In genomic region chr22:49810363-49811013, GRCh38 we compare ENCODE assay signal across 16 cellular contexts. TPM values are rescaled to one million over a fixed set of nuclear protein-coding genes. Genes with fewer than 3 reads are reported as not detected.
DNase-seq lines count a peak whose midpoint lies in the region; ATAC-seq lines count a peak whose summit lies in the region.
"Had no signal": no experiment of that assay in that cellular context is flagged by ENCODE, and none has a peak within 500 bp of the region (broad histone marks: within the 10 kb centered on the region; RNA-seq: fewer than 3 reads in every experiment).

No MANE protein-coding gene starts in this region.

- CTCF ChIA-PET in activated CD4-positive, alpha-beta T cell treated with anti-CD3 and anti-CD28 coated beads, Interleukin-2, amount 10 ng/mL, durations not matched to agents 7 days and 5 days (lab: Charles Lee), result interaction anchor here (2.2 kb wide), 1 partner anchor 10 kb away, joined by 5 read pairs; no protein-coding TSS in a partner anchor
- CTCF ChIA-PET in activated CD4-positive, alpha-beta memory T cell treated with anti-CD3 and anti-CD28 coated beads for 36 hours (lab: Charles Lee), result interaction anchor here (1.2 kb wide), 1 partner anchor 43 kb away, joined by 4 read pairs; no protein-coding TSS in a partner anchor

- intact Hi-C loops in activated CD4-positive, alpha-beta memory T cell treated with anti-CD3 and anti-CD28 coated beads for 36 hours (cut with micrococcal nuclease), result no loop called here

- no peak for DNase-seq in activated CD4-positive, alpha-beta T cell treated with anti-CD3 and anti-CD28 coated beads, Interleukin-2, amount 10 ng/mL, durations not matched to agents 7 days and 5 days
- no peak for DNase-seq in activated CD4-positive, alpha-beta T cell treated with anti-CD3 and anti-CD28 coated beads for 48 hours
- DNase-seq in activated CD4-positive, alpha-beta memory T cell treated with anti-CD3 and anti-CD28 coated beads for 36 hours, result no peak
- DNase-seq in fibroblast of peridontal ligament (ENCODE audit: extremely low read depth) (peak; percentile 28), NCI-H748 treated with DMSO at 0.1 percent for 48 hours (lab: John Stamatoyannopoulos, UW) (no peak)
- DNase-seq: ACHN; activated CD4-positive, alpha-beta T cell treated with anti-CD3 and anti-CD28 coated beads, Interleukin-2, amount 50 U/mL, for 48 hours; activated naive CD4-positive, alpha-beta T cell treated with anti-CD3 and anti-CD28 coated beads, Interleukin-2, amount 10 ng/mL, durations not matched to agents 7 days and 5 days; DMS79 treated with DMSO at 0.1 percent for 48 hours; esophagus squamous epithelium; nucleus accumbens had no signal

- H3K9me3 Mint-ChIP-seq in activated CD4-positive, alpha-beta T cell treated with anti-CD3 and anti-CD28 coated beads, Interleukin-2, amount 10 ng/mL, durations not matched to agents 7 days and 5 days, result no peaks in the 10 kb centered on the region
- no peaks in the 10 kb centered on the region for H3K9me3 Mint-ChIP-seq in activated CD4-positive, alpha-beta memory T cell treated with anti-CD3 and anti-CD28 coated beads for 36 hours
- H3K9me3 Mint-ChIP-seq in stimulated activated memory B cell treated with anti-CD40 and anti-IgM and Interleukin-4, amounts not matched to agents 10 μg/mL and 1 μg/mL and 100 μg/mL, for 72 hours, result no peaks in the 10 kb centered on the region
- H3K9me3 Mint-ChIP-seq: activated naive CD4-positive, alpha-beta T cell treated with anti-CD3 and anti-CD28 coated beads, Interleukin-2, amount 10 ng/mL, durations not matched to agents 7 days and 5 days; IgD-negative memory B cell had no signal

- POLR2A ChIA-PET in activated CD4-positive, alpha-beta T cell treated with anti-CD3 and anti-CD28 coated beads, Interleukin-2, amount 10 ng/mL, durations not matched to agents 7 days and 5 days (lab: Charles Lee), result no interaction called here
- POLR2A ChIA-PET in activated CD4-positive, alpha-beta memory T cell treated with anti-CD3 and anti-CD28 coated beads for 36 hours (lab: Charles Lee), result interaction anchor here (0.9 kb wide), 1 partner anchor 104 kb away, joined by 3 read pairs; no protein-coding TSS in a partner anchor

- no peak for ATAC-seq in stimulated activated memory B cell treated with anti-CD40 and anti-IgM and Interleukin-4, amounts not matched to agents 10 μg/mL and 1 μg/mL and 100 μg/mL, for 72 hours
- ATAC-seq in HG03097 (IDR thresholded peaks at IDR 0.05; ENCODE audit: low FRiP score, unreplicated experiment) (no peak), GM19455 (IDR thresholded peaks at IDR 0.05; ENCODE audit: unreplicated experiment) (no peak)

- no peaks in the 10 kb centered on the region for H3K27me3 Mint-ChIP-seq in activated CD4-positive, alpha-beta T cell treated with anti-CD3 and anti-CD28 coated beads, Interleukin-2, amount 10 ng/mL, durations not matched to agents 7 days and 5 days
- no peaks in the 10 kb centered on the region for H3K27me3 Mint-ChIP-seq in activated CD4-positive, alpha-beta memory T cell treated with anti-CD3 and anti-CD28 coated beads for 36 hours
- H3K27me3 Mint-ChIP-seq in stimulated activated memory B cell treated with anti-CD40 and anti-IgM and Interleukin-4, amounts not matched to agents 10 μg/mL and 1 μg/mL and 100 μg/mL, for 72 hours, result no peaks in the 10 kb centered on the region
- H3K27me3 Mint-ChIP-seq: activated naive CD4-positive, alpha-beta T cell treated with anti-CD3 and anti-CD28 coated beads, Interleukin-2, amount 10 ng/mL, durations not matched to agents 7 days and 5 days; IgD-negative memory B cell; type B pancreatic cell had no signal

- no peak overlapping the region for H3K4me3 Mint-ChIP-seq in activated CD4-positive, alpha-beta T cell treated with anti-CD3 and anti-CD28 coated beads, Interleukin-2, amount 10 ng/mL, durations not matched to agents 7 days and 5 days
- no peak overlapping the region for H3K4me3 Mint-ChIP-seq in activated CD4-positive, alpha-beta memory T cell treated with anti-CD3 and anti-CD28 coated beads for 36 hours
- H3K4me3 Mint-ChIP-seq in stimulated activated memory B cell treated with anti-CD40 and anti-IgM and Interleukin-4, amounts not matched to agents 10 μg/mL and 1 μg/mL and 100 μg/mL, for 72 hours, result no peak overlapping the region
- H3K4me3 Mint-ChIP-seq: activated naive CD4-positive, alpha-beta T cell treated with anti-CD3 and anti-CD28 coated beads, Interleukin-2, amount 10 ng/mL, durations not matched to agents 7 days and 5 days; type B pancreatic cell had no signal

- peaks cover 55% of the 10 kb centered on the region for H3K36me3 Mint-ChIP-seq in activated CD4-positive, alpha-beta T cell treated with anti-CD3 and anti-CD28 coated beads, Interleukin-2, amount 10 ng/mL, durations not matched to agents 7 days and 5 days (ENCODE audit: low read depth)
- H3K36me3 Mint-ChIP-seq in activated CD4-positive, alpha-beta memory T cell treated with anti-CD3 and anti-CD28 coated beads for 36 hours, result peaks cover 19% of the 10 kb centered on the region
- peaks cover 32% of the 10 kb centered on the region for H3K36me3 Mint-ChIP-seq in stimulated activated memory B cell treated with anti-CD40 and anti-IgM and Interleukin-4, amounts not matched to agents 10 μg/mL and 1 μg/mL and 100 μg/mL, for 72 hours

- H3K4me1 Mint-ChIP-seq in activated CD4-positive, alpha-beta T cell treated with anti-CD3 and anti-CD28 coated beads, Interleukin-2, amount 10 ng/mL, durations not matched to agents 7 days and 5 days, result peaks cover 76% of the 10 kb centered on the region
- peaks cover 75% of the 10 kb centered on the region for H3K4me1 Mint-ChIP-seq in activated CD4-positive, alpha-beta memory T cell treated with anti-CD3 and anti-CD28 coated beads for 36 hours (ENCODE audit: low read depth)
- peaks cover 82% of the 10 kb centered on the region for H3K4me1 Mint-ChIP-seq in stimulated activated memory B cell treated with anti-CD40 and anti-IgM and Interleukin-4, amounts not matched to agents 10 μg/mL and 1 μg/mL and 100 μg/mL, for 72 hours

- H3K27ac Mint-ChIP-seq in activated CD4-positive, alpha-beta T cell treated with anti-CD3 and anti-CD28 coated beads, Interleukin-2, amount 10 ng/mL, durations not matched to agents 7 days and 5 days, result peak overlapping the region; percentile 26
- H3K27ac Mint-ChIP-seq in activated CD4-positive, alpha-beta memory T cell treated with anti-CD3 and anti-CD28 coated beads for 36 hours, result peak overlapping the region; percentile 39
- peak overlapping the region; percentile 31 for H3K27ac Mint-ChIP-seq in stimulated activated memory B cell treated with anti-CD40 and anti-IgM and Interleukin-4, amounts not matched to agents 10 μg/mL and 1 μg/mL and 100 μg/mL, for 72 hours
- H3K27ac Mint-ChIP-seq: activated naive CD4-positive, alpha-beta T cell treated with anti-CD3 and anti-CD28 coated beads, Interleukin-2, amount 10 ng/mL, durations not matched to agents 7 days and 5 days; type B pancreatic cell had no signal

RNA-seq across cellular contexts. Expression of gene BRD1, which starts 17.2 kb away (rescaled TPM):
- 10 to 100 TPM; 46.9 to 49.2 TPM for total RNA-seq in activated CD4-positive, alpha-beta T cell treated with anti-CD3 and anti-CD28 coated beads, Interleukin-2, amount 10 ng/mL, durations not matched to agents 7 days and 5 days
- 10 to 100 TPM; 27.5 to 30.2 TPM for total RNA-seq in activated CD4-positive, alpha-beta memory T cell treated with anti-CD3 and anti-CD28 coated beads for 36 hours

RNA-seq across cellular contexts. Expression of gene ZBED4, which starts 43.2 kb away (rescaled TPM):
- 10 to 100 TPM; 20.0 to 20.8 TPM for total RNA-seq in activated CD4-positive, alpha-beta T cell treated with anti-CD3 and anti-CD28 coated beads, Interleukin-2, amount 10 ng/mL, durations not matched to agents 7 days and 5 days
- 10 to 100 TPM; 18.4 TPM for total RNA-seq in activated CD4-positive, alpha-beta memory T cell treated with anti-CD3 and anti-CD28 coated beads for 36 hours
